In genomic region chr19:1276620-1277007, GRCh38 we compare ENCODE assay signal across 8 cellular contexts. TPM values are rescaled to one million over a fixed set of nuclear protein-coding genes. Genes with fewer than 3 reads are reported as not detected.
DNase-seq lines count a peak whose midpoint lies in the region; ATAC-seq lines count a peak whose summit lies in the region.

No MANE protein-coding gene starts in this region.

- no peak for DNase-seq in H7
- no peak for DNase-seq in SK-N-MC (ENCODE audit: low read depth, low spot score)
- no peak for DNase-seq in COLO829 (ENCODE audit: low spot score)
- no peak for DNase-seq in activated gamma-delta T cell (lab: John Stamatoyannopoulos, UW)

- H3K4me3 ChIP-seq in H7 (ENCODE audit: insufficient read depth, low read depth, low read length) (peak overlapping the region; percentile 82; the same call in 1 of the 2 replicates), SK-N-MC (peak overlapping the region; percentile 93), esophagus (ENCODE audit: low read depth in 1 of 2, low read length in 2 of 2) (no peak overlapping the region), skin epidermis (peak overlapping the region in 6 of 7 experiments; percentile 57 to 72 (median 60))

- peak overlapping the region; percentile 94 for H3K9ac ChIP-seq in SK-N-MC (ENCODE audit: insufficient read length)

- H3K27ac ChIP-seq in SK-N-MC (no peak overlapping the region), esophagus (ENCODE audit: low read depth in 2 of 2, low read length in 1 of 2) (peak overlapping the region; percentile 99), skin epidermis (peak overlapping the region in 19 of 21 experiments; percentile 82 to 99 (median 96))

- 51 to 56% methylated on average over 10 of the region's 10 CpGs for WGBS in esophagus, 2 donors

- ATAC-seq in HG03520 (IDR thresholded peaks at IDR 0.05; ENCODE audit: unreplicated experiment): no peak
- no peak for ATAC-seq in GM21737 (IDR thresholded peaks at IDR 0.05; ENCODE audit: unreplicated experiment)

- H3K9me3 ChIP-seq in SK-N-MC (ENCODE audit: low read depth, low read length): no peaks in the 10 kb centered on the region
- H3K9me3 ChIP-seq in esophagus (ENCODE audit: control insufficient read depth in 2 of 2, insufficient read depth in 1 of 2, low read depth in 1 of 2, low read length in 1 of 2): no peaks in the 10 kb centered on the region

- H3K27me3 ChIP-seq in H7 (ENCODE audit: control insufficient read depth, insufficient read depth, low read length) (no peaks in the 10 kb centered on the region), esophagus (ENCODE audit: control insufficient read depth in 1 of 2, insufficient read depth in 2 of 2, low read length in 2 of 2) (no peaks in the 10 kb centered on the region)

- H3K4me1 ChIP-seq in esophagus (ENCODE audit: control insufficient read depth in 2 of 2, insufficient read depth in 2 of 2, low read length in 1 of 2): peaks cover 0 to 29% of the 10 kb centered on the region in 2 donors

- H3K36me3 ChIP-seq in H7 (replicated peaks; ENCODE audit: control insufficient read depth, insufficient read depth, low read length) (peaks cover 24% of the 10 kb centered on the region), SK-N-MC (ENCODE audit: insufficient read depth, low read length) (peaks cover 34% of the 10 kb centered on the region), esophagus (ENCODE audit: control insufficient read depth in 2 of 2, insufficient read depth in 2 of 2, low read length in 1 of 2) (peaks cover 10 to 52% of the 10 kb centered on the region in 2 donors)

RNA-seq across cellular contexts. Expression of gene FAM174C, which starts 1.3 kb away (rescaled TPM):
- 78.0 and 83.1 TPM in 2 replicates for total RNA-seq in H7 (2014; rRNA removed; shearing (Covaris generic))
- 10 to 100 TPM; 45.8 to 46.7 TPM for polyA plus RNA-seq in esophagus

RNA-seq across cellular contexts. Expression of gene CIRBP, which starts 7.5 kb away (rescaled TPM):
- 219 and 221 TPM in 2 replicates for total RNA-seq in H7 (2014; rRNA removed; shearing (Covaris generic))
- polyA plus RNA-seq in esophagus: 100 to 1,000 TPM; 231 to 265 TPM

RNA-seq across cellular contexts. Expression of gene EFNA2, which starts 9.1 kb away (rescaled TPM):
- total RNA-seq in H7 (2014; rRNA removed; shearing (Covaris generic)): 12.4 and 20.2 TPM in 2 replicates
- under 1 TPM; 0.18 to 0.39 TPM for polyA plus RNA-seq in esophagus

RNA-seq across cellular contexts. Expression of gene MIDN, which starts 28.2 kb away (rescaled TPM):
- total RNA-seq in H7 (2014; rRNA removed; shearing (Covaris generic)): 35.1 and 50.3 TPM in 2 replicates
- polyA plus RNA-seq in esophagus: 10 to 100 TPM; 36.4 to 38.7 TPM

RNA-seq across cellular contexts. Expression of gene ATP5F1D, which starts 35.1 kb away (rescaled TPM):
- total RNA-seq in H7 (2014; rRNA removed; shearing (Covaris generic)): 44.7 and 53.1 TPM in 2 replicates
- 100 to 1,000 TPM; 234 to 289 TPM for polyA plus RNA-seq in esophagus

Comparison
In these comparisons a context has a peak if more than half of its experiments do, and no peak if none do; other contexts are left out.
1. H3K4me3 ChIP-seq: peak in H7 (single experiment), SK-N-MC (single experiment) and skin epidermis (6 of 7); none in esophagus (0 of 2).